8 cellular contexts compared by ENCODE assay signal in the genomic region with DNA sequence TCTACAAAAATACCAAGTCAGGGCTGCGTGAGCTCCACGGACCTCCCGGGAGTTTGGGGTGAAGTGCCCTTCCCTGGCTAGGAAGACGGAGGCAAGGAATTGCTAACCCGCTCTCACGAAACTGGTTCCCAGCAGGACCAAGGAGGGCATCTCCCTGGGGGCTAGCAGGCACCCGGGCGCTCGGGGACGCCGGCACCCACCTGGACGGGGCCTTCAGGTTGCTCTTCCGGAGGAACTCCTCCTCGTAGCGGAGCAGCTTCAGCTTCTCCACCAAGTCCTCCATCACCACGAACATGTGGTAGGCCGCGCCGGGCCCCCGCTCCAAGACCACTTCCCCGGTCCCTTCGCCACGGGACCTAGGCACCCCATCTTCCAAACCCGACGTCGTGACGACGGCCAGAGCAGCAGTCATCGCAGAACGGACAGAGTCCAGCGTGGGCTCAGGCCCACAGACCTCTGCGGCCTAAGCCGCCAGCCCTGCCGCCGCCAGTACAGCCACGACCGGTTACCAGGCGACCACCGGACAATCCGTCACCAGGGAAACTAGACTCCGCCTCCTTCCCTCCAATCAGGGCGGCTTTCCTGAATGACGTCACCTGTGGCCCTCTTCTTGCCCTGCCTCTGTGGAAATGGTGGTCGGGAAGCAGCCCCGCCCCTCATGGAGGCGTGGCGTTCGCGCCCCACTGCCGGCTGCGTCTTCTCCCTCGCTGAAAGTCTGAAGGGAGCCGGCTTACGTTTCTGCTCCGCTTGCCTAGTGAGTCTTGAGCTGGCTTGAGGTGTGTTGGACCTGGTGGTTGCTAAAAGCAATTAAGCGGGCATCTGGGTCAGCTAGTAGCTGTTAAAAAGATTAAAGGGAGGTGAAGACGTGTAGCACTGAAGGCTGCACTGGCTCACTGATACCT. TPM values are rescaled to one million over a fixed set of nuclear protein-coding genes. Genes with fewer than 3 reads are reported as not detected.
DNase-seq lines count a peak whose midpoint lies in the region; ATAC-seq, FAIRE-seq and TF ChIP-seq lines count a peak whose summit lies in the region.

TSS of gene IFT57 (minus strand) at position 514 of the 902 bp plus-strand sequence. CDS start at position 412, 102 bp downstream.

- TF ChIP-seq CTCF in right atrium auricular region (IDR thresholded peaks at IDR 0.05) (no peak), psoas muscle (IDR thresholded peaks at IDR 0.05) (no peak)

- H3K4me1 ChIP-seq in right atrium auricular region (peaks cover 0 to 36% of the 10 kb centered on the region in 2 donors), psoas muscle (peaks cover 16% of the 10 kb centered on the region)

- intact Hi-C loops in T-helper 2 cell treated with Interferon-gamma antibody and Interleukin-4, amounts not matched to agents 100 ng/mL and 5 ng/mL, for 36 hours (cut with micrococcal nuclease), result loop anchor here (1.0 to 5.0 kb wide), 8 partner anchors 71 to 699 kb away; partner anchors contain the start of genes BBX, CD47, CIP2A and DZIP3
- intact Hi-C loops in psoas muscle (cut with DNase I), result loop anchor here (2.0 to 10.0 kb wide), 2 partner anchors 127 to 131 kb away; partner anchors contain the start of gene CD47 (in 2 of the 2)

- WGBS in psoas muscle, 3 donors, result 0 to 1% (median 0%) methylated on average over 51 to 57 of the region's 57 CpGs

- H3K9me3 ChIP-seq in right atrium auricular region (no peaks in the 10 kb centered on the region), psoas muscle (no peaks in the 10 kb centered on the region)

- ATAC-seq in HG02938 (IDR thresholded peaks at IDR 0.05; ENCODE audit: unreplicated experiment) (peak; percentile 87), psoas muscle (peak; percentile 99 to 100 (median 99))

- H3K27me3 ChIP-seq in right atrium auricular region (no peaks in the 10 kb centered on the region), psoas muscle (ENCODE audit: insufficient read depth in 3 of 3, low read length in 2 of 3) (no peaks in the 10 kb centered on the region)

- H3K27ac ChIP-seq in right atrium auricular region (peak within 1 kb of the TSS; percentile 67 to 68), psoas muscle (peak within 1 kb of the TSS; percentile 75)

- peak; percentile 94 for FAIRE-seq in urothelium cell line (lab: Jason Lieb, UNC)

- DNase-seq in NCI-H187 (lab: John Stamatoyannopoulos, UW), result peak; percentile 81 to 90
- DNase-seq in anterior cingulate cortex (lab: John Stamatoyannopoulos, UW), result peak; percentile 78 to 99 (median 97)
- DNase-seq in right atrium auricular region (ENCODE audit: low spot score), result peak; percentile 99
- peak; percentile 95 to 97 for DNase-seq in psoas muscle
- peak; percentile 99 for DNase-seq in urothelium cell line (ENCODE audit: low spot score)

- peak; percentile 70 for TF ChIP-seq POLR2A in GM15510 (IDR thresholded peaks at IDR 0.05; ENCODE audit: borderline replicate concordance, extremely low read depth, insufficient read length)

- no peaks in the 10 kb centered on the region for H3K36me3 ChIP-seq in right atrium auricular region
- peaks cover 0 to 7% of the 10 kb centered on the region in 2 donors for H3K36me3 ChIP-seq in psoas muscle (ENCODE audit: insufficient read depth in 1 of 2, low read depth in 1 of 2)

- H3K4me3 ChIP-seq in right atrium auricular region (peak within 1 kb of the TSS; percentile 64 to 71), psoas muscle (peak within 1 kb of the TSS; percentile 89)

RNA-seq across cellular contexts. Expression of gene IFT57, which starts in this region (rescaled TPM):
- 16.7 and 22.0 TPM in 2 replicates for total RNA-seq in T-helper 2 cell treated with Interferon-gamma antibody and Interleukin-4, amounts not matched to agents 100 ng/mL and 5 ng/mL, for 36 hours
- total RNA-seq in right atrium auricular region (10 to 100 TPM; 13.4 to 25.0 TPM), psoas muscle (10 to 100 TPM; 11.8 to 18.0 (median 13.5) TPM)
- 10 to 100 TPM in 2 of 3 donors, 1 to 10 TPM in 1; 5.3 to 17.0 (median 14.6) TPM for polyA plus RNA-seq in psoas muscle

Comparison
In these comparisons a context has a peak if more than half of its experiments do, and no peak if none do; other contexts are left out.
1. Peak in every context shown above with its lines: DNase-seq, ATAC-seq, H3K4me3 ChIP-seq and H3K27ac ChIP-seq.